In genomic region chr15:67164401-67164791, GRCh38 we compare ENCODE assay signal across 12 cellular contexts.
DNase-seq lines count a peak whose midpoint lies in the region; ATAC-seq and TF ChIP-seq lines count a peak whose summit lies in the region.
"Had no signal": no experiment of that assay in that cellular context is flagged by ENCODE, and none has a peak within 500 bp of the region (broad histone marks: within the 10 kb centered on the region; RNA-seq: fewer than 3 reads in every experiment).

No MANE protein-coding gene starts in this region.

- peaks cover 20% of the 10 kb centered on the region for H3K79me1 ChIP-seq in mesenchymal stem cell (replicated peaks; ENCODE audit: low read length, poor library complexity, severe bottlenecking)

- WGBS in mesenchymal stem cell, result 76% methylated on average over 4 of the region's 5 CpGs

- no peak overlapping the region for H4K91ac ChIP-seq in mesenchymal stem cell (ENCODE audit: low read length)

- no peak overlapping the region for H4K8ac ChIP-seq in mesenchymal stem cell (ENCODE audit: low read length)

- no peaks in the 10 kb centered on the region for H3K27me3 ChIP-seq in A673 (replicated peaks; ENCODE audit: insufficient read depth, low read depth, low read length, poor library complexity)
- no peaks in the 10 kb centered on the region for H3K27me3 ChIP-seq in HUES6 (ENCODE audit: control insufficient read depth, insufficient read depth, low read length)
- H3K27me3 ChIP-seq in mesenchymal stem cell (ENCODE audit: control insufficient read depth in 1 of 2, insufficient read depth in 1 of 2, low read length in 2 of 2), result no peaks in the 10 kb centered on the region
- H3K27me3 ChIP-seq: BE2C, testis had no signal

- BruUV-seq in A673 (replicated peaks; lab: Mats Ljungman, UMichigan), result no TSS peak

- H3K4me2 ChIP-seq in mesenchymal stem cell (ENCODE audit: low read length, poor library complexity, severe bottlenecking), result no peak overlapping the region

- H2AFZ ChIP-seq in mesenchymal stem cell (ENCODE audit: low read depth, low read length), result no peak overlapping the region

- H3K14ac ChIP-seq in mesenchymal stem cell (ENCODE audit: low read length in 2 of 2), result no peak overlapping the region

- H3K27ac ChIP-seq in A673 (ENCODE audit: low read depth, low read length, poor library complexity, severe bottlenecking) (peak overlapping the region; percentile 80), HUES6 (ENCODE audit: low read depth, low read length) (0 out of 2 replicates have a peak overlapping the region, but pooled peaks have one; percentile 54), mesenchymal stem cell (ENCODE audit: low read length, poor library complexity, severe bottlenecking) (no peak overlapping the region)
- H3K27ac ChIP-seq: testis had no signal

- H3K9me3 ChIP-seq in A673 (ENCODE audit: low read depth, low read length, poor library complexity, severe bottlenecking), result no peaks in the 10 kb centered on the region
- no peaks in the 10 kb centered on the region for H3K9me3 ChIP-seq in HUES6 (ENCODE audit: control insufficient read depth, insufficient read depth, low read depth, low read length)
- H3K9me3 ChIP-seq in mesenchymal stem cell (ENCODE audit: control insufficient read depth, low read length), result no peaks in the 10 kb centered on the region
- H3K9me3 ChIP-seq: BE2C, testis had no signal

- H3K4me3 ChIP-seq in A673 (ENCODE audit: low read depth, low read length, poor library complexity, severe bottlenecking) (no peak overlapping the region), HUES6 (ENCODE audit: low read depth, low read length) (no peak overlapping the region; the same call in 1 of the 2 replicates), epithelial cell of esophagus (ENCODE audit: low read length) (no peak overlapping the region), mesenchymal stem cell (ENCODE audit: insufficient read depth in 1 of 2, low read depth in 1 of 2, low read length in 2 of 2) (no peak overlapping the region)
- H3K4me3 ChIP-seq: testis had no signal

- peak overlapping the region in 1 of 2 experiments; percentile 16 for H3K18ac ChIP-seq in mesenchymal stem cell (ENCODE audit: low read depth in 1 of 2, low read length in 2 of 2)

- DNase-seq in A673 (ENCODE audit: low spot score) (no peak), epithelial cell of esophagus (ENCODE audit: low read depth) (peak; percentile 46), mesenchymal stem cell (peak; percentile 37), SIG-M5 (lab: John Stamatoyannopoulos, UW) (no peak)
- DNase-seq: activated CD4-positive, alpha-beta T cell treated with anti-CD3 and anti-CD28 coated beads for 4 hours; BE2C; NK-92 treated with Interleukin-12 subunit alpha and Interleukin-12 subunit beta, amount 100 ng/mL, for 24 hours; testis had no signal

- ATAC-seq in HG03280 (IDR thresholded peaks at IDR 0.05; ENCODE audit: unreplicated experiment) (no peak), GM18909 (IDR thresholded peaks at IDR 0.05; ENCODE audit: poor library complexity, unreplicated experiment) (no peak), GM21381 (IDR thresholded peaks at IDR 0.05; ENCODE audit: unreplicated experiment) (no peak)

- CTCF ChIA-PET in A673 (lab: Charles Lee), result no interaction called here

- intact Hi-C loops in A673 (cut with micrococcal nuclease; ENCODE audit: unreplicated experiment), result no loop called here

- peak overlapping the region; percentile 1 for H3K9ac ChIP-seq in HUES6 (ENCODE audit: low read length)
- H3K9ac ChIP-seq in mesenchymal stem cell (ENCODE audit: low read length), result no peak overlapping the region

- TF ChIP-seq CTCF in A673 (conservative IDR thresholded peaks at IDR 0.05; ENCODE audit: low read depth, low read length), result no peak
- no peak for TF ChIP-seq CTCF in epithelial cell of esophagus (IDR thresholded peaks at IDR 0.05; ENCODE audit: insufficient read depth, low read depth, low read length, missing control alignments)

- H2BK15ac ChIP-seq in mesenchymal stem cell (ENCODE audit: low read depth, poor library complexity, severe bottlenecking), result no peak overlapping the region

- H2BK120ac ChIP-seq in mesenchymal stem cell (ENCODE audit: low read depth, low read length), result peak overlapping the region; percentile 39

- H3K4ac ChIP-seq in mesenchymal stem cell (ENCODE audit: low read depth in 1 of 2, low read length in 2 of 2), result no peak overlapping the region

- H3K36me3 ChIP-seq in A673 (ENCODE audit: insufficient read depth, low read length, poor library complexity, severe bottlenecking), result peaks cover 4% of the 10 kb centered on the region
- H3K36me3 ChIP-seq in HUES6 (ENCODE audit: control insufficient read depth, insufficient read depth, low read length), result peaks cover 20% of the 10 kb centered on the region
- H3K36me3 ChIP-seq in mesenchymal stem cell (ENCODE audit: control insufficient read depth in 1 of 2, insufficient read depth in 2 of 2, low read depth in 1 of 2, low read length in 2 of 2), result peaks cover 38 to 61% of the 10 kb centered on the region in 2 experiments
- H3K36me3 ChIP-seq: BE2C had no signal

- POLR2A ChIA-PET in A673 (lab: Charles Lee; ENCODE audit: low non-redundant PET), result no interaction called here

- H2AK5ac ChIP-seq in mesenchymal stem cell (ENCODE audit: low read length, severe bottlenecking), result peak overlapping the region; percentile 44

- no peak overlapping the region for H2BK12ac ChIP-seq in mesenchymal stem cell (ENCODE audit: low read length in 2 of 2)

- H3K23ac ChIP-seq in mesenchymal stem cell (ENCODE audit: low read length in 2 of 2), result no peak overlapping the region

- H3K4me1 ChIP-seq in A673 (ENCODE audit: insufficient read depth, low read length, poor library complexity, severe bottlenecking) (peaks cover 82% of the 10 kb centered on the region), HUES6 (ENCODE audit: control insufficient read depth, insufficient read depth, low read length) (peaks cover 43% of the 10 kb centered on the region), mesenchymal stem cell (ENCODE audit: control insufficient read depth, insufficient read depth, low read depth, low read length) (peaks cover 24% of the 10 kb centered on the region)
- H3K4me1 ChIP-seq: BE2C had no signal

- H2BK5ac ChIP-seq in mesenchymal stem cell (ENCODE audit: low read depth, low read length, poor library complexity, severe bottlenecking), result no peak overlapping the region

Comparison
In these comparisons a context has a peak if more than half of its experiments do, and no peak if none do; other contexts are left out.
1. DNase-seq: peak in epithelial cell of esophagus (single experiment) and mesenchymal stem cell (single experiment); none in A673 (single experiment) and SIG-M5 (single experiment).